Comparison of ENCODE assay signal across 1 cellular context in genomic region chr1:48938975-48939374, GRCh38.
TF ChIP-seq lines count a peak whose summit lies in the region.

No MANE protein-coding gene starts in this region.

TF ChIP-seq in SK-N-SH, 30 proteins besides CTCF, POLR2A, EP300 and RAD21 (continued from another document):
- no peak for TF ChIP-seq USF1 (IDR thresholded peaks at IDR 0.05; ENCODE audit: borderline replicate concordance, low read depth)
- TF ChIP-seq GATA2 (CRISPR knock-in tag; IDR thresholded peaks at IDR 0.05) = peak; percentile 47; the same call in 1 of the 2 replicates
